In genomic region chr12:50543188-50543587, GRCh38 we compare ENCODE assay signal across 7 cellular contexts. TPM values are rescaled to one million over a fixed set of nuclear protein-coding genes. Genes with fewer than 3 reads are reported as not detected.
A peak's percentile ranks its signal among the peaks of the same experiment; 100 is the strongest.
DNase-seq lines count a peak whose midpoint lies in the region; ATAC-seq lines count a peak whose summit lies in the region.
"Not testable (repeated sequence)": the region's sequence is repeated elsewhere in the genome, so short reads cannot be mapped to it uniquely, and the experiment has no call there.

No MANE protein-coding gene starts in this region.

- not testable (repeated sequence) for H3K27me3 Mint-ChIP-seq in T-helper 17 cell; activated T-cell treated with anti-CD3 and anti-CD28 coated beads, Interleukin-2, amount 50 U/mL, for 4 hours (ENCODE audit: low read depth); activated naive CD8-positive, alpha-beta T cell treated with anti-CD3 and anti-CD28 coated beads, Interleukin-2, amount 50 U/mL, for 24 hours; naive thymus-derived CD4-positive, alpha-beta T cell; stimulated activated naive CD8-positive, alpha-beta T cell treated with anti-CD3 and anti-CD28 coated beads, Interleukin-15, amount 100 ng/mL, for 72 hours

- not testable (repeated sequence) for H3K36me3 Mint-ChIP-seq in T-helper 17 cell (ENCODE audit: low read depth); activated T-cell treated with anti-CD3 and anti-CD28 coated beads, Interleukin-2, amount 50 U/mL, for 4 hours (ENCODE audit: insufficient read depth); activated naive CD8-positive, alpha-beta T cell treated with anti-CD3 and anti-CD28 coated beads, Interleukin-2, amount 50 U/mL, for 24 hours (ENCODE audit: low read depth)
- peaks cover 0 to 10% (median 8%) of the 10 kb centered on the region in 5 donors for H3K36me3 Mint-ChIP-seq in naive thymus-derived CD4-positive, alpha-beta T cell

- peaks cover 14% of the 10 kb centered on the region for H3K4me1 Mint-ChIP-seq in T-helper 17 cell
- H3K4me1 Mint-ChIP-seq in activated T-cell treated with anti-CD3 and anti-CD28 coated beads, Interleukin-2, amount 50 U/mL, for 4 hours (ENCODE audit: low read depth) = peaks cover 43% of the 10 kb centered on the region
- peaks cover 57% of the 10 kb centered on the region for H3K4me1 Mint-ChIP-seq in activated naive CD8-positive, alpha-beta T cell treated with anti-CD3 and anti-CD28 coated beads, Interleukin-2, amount 50 U/mL, for 24 hours
- peaks cover 19 to 55% (median 45%) of the 10 kb centered on the region in 7 donors for H3K4me1 Mint-ChIP-seq in naive thymus-derived CD4-positive, alpha-beta T cell
- peaks cover 40% of the 10 kb centered on the region for H3K4me1 Mint-ChIP-seq in stimulated activated naive CD8-positive, alpha-beta T cell treated with anti-CD3 and anti-CD28 coated beads, Interleukin-15, amount 100 ng/mL, for 72 hours

- not testable (repeated sequence) for H3K36me3 ChIP-seq in naive thymus-derived CD4-positive, alpha-beta T cell (ENCODE audit: control insufficient read depth in 2 of 3, insufficient read depth in 3 of 3, low read length in 3 of 3)

- peak overlapping the region; percentile 95 for H3K27ac ChIP-seq in epithelial cell of prostate
- not testable (repeated sequence) for H3K27ac ChIP-seq in naive thymus-derived CD4-positive, alpha-beta T cell (ENCODE audit: low read depth, low read length)

- not testable (repeated sequence) for H3K9me3 Mint-ChIP-seq in activated T-cell treated with anti-CD3 and anti-CD28 coated beads, Interleukin-2, amount 50 U/mL, for 4 hours; activated naive CD8-positive, alpha-beta T cell treated with anti-CD3 and anti-CD28 coated beads, Interleukin-2, amount 50 U/mL, for 24 hours; naive thymus-derived CD4-positive, alpha-beta T cell; stimulated activated naive CD8-positive, alpha-beta T cell treated with anti-CD3 and anti-CD28 coated beads, Interleukin-15, amount 100 ng/mL, for 72 hours

- not testable (repeated sequence) for ATAC-seq in T-helper 17 cell; activated T-cell treated with anti-CD3 and anti-CD28 coated beads, Interleukin-2, amount 50 U/mL, for 4 hours; activated naive CD8-positive, alpha-beta T cell treated with anti-CD3 and anti-CD28 coated beads, Interleukin-2, amount 50 U/mL, for 24 hours; naive thymus-derived CD4-positive, alpha-beta T cell; stimulated activated naive CD8-positive, alpha-beta T cell treated with anti-CD3 and anti-CD28 coated beads, Interleukin-15, amount 100 ng/mL, for 72 hours

- H3K27ac Mint-ChIP-seq in T-helper 17 cell = peak overlapping the region; percentile 79
- H3K27ac Mint-ChIP-seq in activated naive CD8-positive, alpha-beta T cell treated with anti-CD3 and anti-CD28 coated beads, Interleukin-2, amount 50 U/mL, for 24 hours = peak overlapping the region; percentile 87
- peak overlapping the region in 5 of 9 donors; percentile 53 to 85 (median 64) for H3K27ac Mint-ChIP-seq in naive thymus-derived CD4-positive, alpha-beta T cell
- H3K27ac Mint-ChIP-seq in stimulated activated naive CD8-positive, alpha-beta T cell treated with anti-CD3 and anti-CD28 coated beads, Interleukin-15, amount 100 ng/mL, for 72 hours = peak overlapping the region; percentile 91 to 95

- H3K4me3 Mint-ChIP-seq in T-helper 17 cell; naive thymus-derived CD4-positive, alpha-beta T cell; stimulated activated naive CD8-positive, alpha-beta T cell treated with anti-CD3 and anti-CD28 coated beads, Interleukin-15, amount 100 ng/mL, for 72 hours: not testable (repeated sequence)
- H3K4me3 Mint-ChIP-seq in activated T-cell treated with anti-CD3 and anti-CD28 coated beads, Interleukin-2, amount 50 U/mL, for 4 hours = peak overlapping the region; percentile 11
- H3K4me3 Mint-ChIP-seq in activated naive CD8-positive, alpha-beta T cell treated with anti-CD3 and anti-CD28 coated beads, Interleukin-2, amount 50 U/mL, for 24 hours = peak overlapping the region; percentile 9

- peak; percentile 24 to 30 for DNase-seq in NOMO-1 (lab: John Stamatoyannopoulos, UW; ENCODE audit: unreplicated experiment in 2 of 2)
- not testable (repeated sequence) for DNase-seq in T-helper 17 cell; activated T-cell treated with anti-CD3 and anti-CD28 coated beads, Interleukin-2, amount 50 U/mL, for 4 hours; activated naive CD8-positive, alpha-beta T cell treated with anti-CD3 and anti-CD28 coated beads, Interleukin-2, amount 50 U/mL, for 24 hours; epithelial cell of prostate (ENCODE audit: low read depth, low spot score); naive thymus-derived CD4-positive, alpha-beta T cell; stimulated activated naive CD8-positive, alpha-beta T cell treated with anti-CD3 and anti-CD28 coated beads, Interleukin-15, amount 100 ng/mL, for 72 hours

- CTCF ChIA-PET in naive thymus-derived CD4-positive, alpha-beta T cell (lab: Charles Lee) = interaction anchor here (0.6 to 0.8 kb wide), 2 partner anchors 31 to 95 kb away, joined by 3 read pairs; no protein-coding TSS in a partner anchor

- intact Hi-C loops in naive thymus-derived CD4-positive, alpha-beta T cell (cut with micrococcal nuclease) = not testable (repeated sequence)

- not testable (repeated sequence) for H3K9me3 ChIP-seq in T-helper 17 cell (ENCODE audit: control insufficient read depth, low read length, poor library complexity, severe bottlenecking); naive thymus-derived CD4-positive, alpha-beta T cell (ENCODE audit: control insufficient read depth in 2 of 3, low read length in 3 of 3)

- H3K27me3 ChIP-seq in naive thymus-derived CD4-positive, alpha-beta T cell (ENCODE audit: control insufficient read depth in 2 of 2, insufficient read depth in 2 of 2, low read length in 2 of 2) = not testable (repeated sequence)

- H3K4me3 ChIP-seq in naive thymus-derived CD4-positive, alpha-beta T cell (ENCODE audit: low read length) = not testable (repeated sequence)

- POLR2A ChIA-PET in naive thymus-derived CD4-positive, alpha-beta T cell (lab: Charles Lee) = interaction anchor here (1.0 kb wide), 1 partner anchor 20 kb away, joined by 3 read pairs; no protein-coding TSS in a partner anchor

- not testable (repeated sequence) for H3K4me1 ChIP-seq in naive thymus-derived CD4-positive, alpha-beta T cell (ENCODE audit: control insufficient read depth in 2 of 2, insufficient read depth in 2 of 2, low read length in 2 of 2)

RNA-seq across cellular contexts. Expression of gene DIP2B, which starts 38.4 kb away (rescaled TPM):
- 10 to 100 TPM; 22.8 to 31.0 TPM for total RNA-seq in T-helper 17 cell
- 10 to 100 TPM; 29.9 to 49.0 (median 40.2) TPM for total RNA-seq in activated T-cell treated with anti-CD3 and anti-CD28 coated beads, Interleukin-2, amount 50 U/mL, for 4 hours
- 10 to 100 TPM; 34.1 to 41.8 (median 39.9) TPM for total RNA-seq in naive thymus-derived CD4-positive, alpha-beta T cell
- polyA plus RNA-seq in naive thymus-derived CD4-positive, alpha-beta T cell = 10 to 100 TPM; 10.0 to 23.5 TPM
